ENCODE assay signal across 9 cellular contexts in genomic region chr12:6950401-6950801, GRCh38. TPM values are rescaled to one million over a fixed set of nuclear protein-coding genes. Genes with fewer than 3 reads are reported as not detected.
DNase-seq lines count a peak whose midpoint lies in the region; ATAC-seq and TF ChIP-seq lines count a peak whose summit lies in the region.
"Had no signal": no experiment of that assay in that cellular context is flagged by ENCODE, and none has a peak within 500 bp of the region (broad histone marks: within the 10 kb centered on the region; RNA-seq: fewer than 3 reads in every experiment).

No MANE protein-coding gene starts in this region.

- WGBS in tibial nerve, 2 donors = 55 to 92% methylated on average over 1 of the region's 1 CpG

- H3K9me3 ChIP-seq in OCI-LY1 (ENCODE audit: low read length) (no peaks in the 10 kb centered on the region), tibial nerve (no peaks in the 10 kb centered on the region)

- no peak for ATAC-seq in central memory CD8-positive, alpha-beta T cell (replicated peaks; ENCODE audit: extremely low read depth, poor library complexity, severe bottlenecking)

- TF ChIP-seq CTCF in GM12864 (IDR thresholded peaks at IDR 0.05; ENCODE audit: low read depth, low read length, missing control alignments) (peak; percentile 69), OCI-LY1 (IDR thresholded peaks at IDR 0.05; ENCODE audit: low read length) (peak; percentile 57), tibial nerve (IDR thresholded peaks at IDR 0.05) (no peak)

- H3K9me3 Mint-ChIP-seq in central memory CD8-positive, alpha-beta T cell = no peaks in the 10 kb centered on the region

- H3K4me1 ChIP-seq in OCI-LY1 (ENCODE audit: insufficient read depth, low read length, severe bottlenecking) (peaks cover 55% of the 10 kb centered on the region), tibial nerve (peaks cover 0 to 47% (median 21%) of the 10 kb centered on the region in 4 donors)

- H2AFZ ChIP-seq in OCI-LY1 (ENCODE audit: low read length) = no peak overlapping the region

- H4K20me1 ChIP-seq in OCI-LY1 (ENCODE audit: insufficient read depth, low read length) = no peaks in the 10 kb centered on the region

- in situ Hi-C loops in G401 (cut with HindIII; ENCODE audit: low sequenced_read_pairs) = no loop called here

- no peaks in the 10 kb centered on the region for H3K27me3 Mint-ChIP-seq in central memory CD8-positive, alpha-beta T cell

- H3K9me2 ChIP-seq in OCI-LY1 (ENCODE audit: low read depth, low read length) = no peaks in the 10 kb centered on the region

- H3K27ac Mint-ChIP-seq in central memory CD8-positive, alpha-beta T cell (ENCODE audit: low read depth) = peak overlapping the region; percentile 99

- no peaks in the 10 kb centered on the region for H3K79me2 ChIP-seq in OCI-LY1 (ENCODE audit: insufficient read depth, low read length)

- TF ChIP-seq POLR2A in tibial nerve (IDR thresholded peaks at IDR 0.05) = no peak

- H3K4me1 Mint-ChIP-seq in central memory CD8-positive, alpha-beta T cell = peaks cover 92% of the 10 kb centered on the region

- H3K27me3 ChIP-seq in OCI-LY1 (ENCODE audit: insufficient read depth, low read length) = no peaks in the 10 kb centered on the region
- H3K27me3 ChIP-seq in tibial nerve = no peaks in the 10 kb centered on the region

- peak overlapping the region; percentile 98 for H3K4me3 Mint-ChIP-seq in central memory CD8-positive, alpha-beta T cell

- TF ChIP-seq EP300 in tibial nerve (IDR thresholded peaks at IDR 0.05) = no peak

- H3K36me3 ChIP-seq in OCI-LY1 (ENCODE audit: insufficient read depth, low read length) (no peaks in the 10 kb centered on the region), tibial nerve (peaks cover 0 to 18% (median 0%) of the 10 kb centered on the region in 3 donors)

- no peaks in the 10 kb centered on the region for H3F3A ChIP-seq in OCI-LY1 (ENCODE audit: insufficient read depth, low read length)

- H3K4me3 ChIP-seq in GM12864 (ENCODE audit: low read depth, low read length) (peak overlapping the region; percentile 93), OCI-LY1 (ENCODE audit: low read depth, low read length, poor library complexity, severe bottlenecking) (no peak overlapping the region), skin epidermis (peak overlapping the region in 1 of 7 experiments; percentile 45), tibial nerve (no peak overlapping the region)

- peak overlapping the region; percentile 32 for H3K27ac ChIP-seq in OCI-LY1 (ENCODE audit: low read depth, low read length, poor library complexity, severe bottlenecking)
- H3K27ac ChIP-seq in skin epidermis = peak overlapping the region in 15 of 21 experiments; percentile 48 to 99 (median 90)
- peak overlapping the region in 1 of 4 donors; percentile 80 for H3K27ac ChIP-seq in tibial nerve

- peaks cover 44% of the 10 kb centered on the region for H3K36me3 Mint-ChIP-seq in central memory CD8-positive, alpha-beta T cell (ENCODE audit: insufficient read depth)

- DNase-seq in GM12864 (ENCODE audit: low read depth) (no peak), D341Med (ENCODE audit: low spot score) (no peak), G401 (ENCODE audit: low spot score) (no peak), tibial nerve (ENCODE audit: low spot score in 2 of 2) (no peak)
- DNase-seq in central memory CD8-positive, alpha-beta T cell (ENCODE audit: low spot score in 2 of 2) = no peak

- H3K9ac ChIP-seq in OCI-LY1 (ENCODE audit: low read length) = no peak overlapping the region; the same call in 1 of the 2 replicates

- peak overlapping the region; percentile 62; the same call in 1 of the 2 replicates for H3K4me2 ChIP-seq in OCI-LY1 (ENCODE audit: low read length)

RNA-seq across cellular contexts. Expression of gene PTPN6, which starts 0.8 kb away (rescaled TPM):
- total RNA-seq in G401 (2014; rRNA removed; shearing (Covaris generic)) = 12.1 and 16.6 TPM in 2 replicates
- 10 to 100 TPM; 11.9 to 31.5 (median 20.8) TPM for total RNA-seq in tibial nerve

RNA-seq across cellular contexts. Expression of gene C12orf57, which starts 6.6 kb away (rescaled TPM):
- 88.1 and 132 TPM in 2 replicates for total RNA-seq in G401 (2014; rRNA removed; shearing (Covaris generic))
- 100 to 1,000 TPM; 569 to 764 (median 665) TPM for total RNA-seq in tibial nerve

RNA-seq across cellular contexts. Expression of gene RNU7-1, which starts 6.8 kb away (rescaled TPM):
- not detected in 2 replicates for total RNA-seq in G401 (2014; rRNA removed; shearing (Covaris generic))
- not detected for total RNA-seq in tibial nerve
- total RNA-seq: renal cortical epithelial cell, urinary bladder had no signal

RNA-seq across cellular contexts. Expression of gene PHB2, which starts 20.1 kb away (rescaled TPM):
- total RNA-seq in G401 (2014; rRNA removed; shearing (Covaris generic)) = 667 and 679 TPM in 2 replicates
- 100 to 1,000 TPM; 138 to 178 (median 149) TPM for total RNA-seq in tibial nerve

RNA-seq across cellular contexts. Expression of gene EMG1, which starts 20.3 kb away (rescaled TPM):
- 76.4 and 83.4 TPM in 2 replicates for total RNA-seq in G401 (2014; rRNA removed; shearing (Covaris generic))
- total RNA-seq in tibial nerve = 10 to 100 TPM; 27.7 to 37.7 (median 35.9) TPM

Comparison
In these comparisons a context has a peak if more than half of its experiments do, and no peak if none do; other contexts are left out.
1. CTCF ChIP-seq: peak in GM12864 (single experiment) and OCI-LY1 (single experiment); none in tibial nerve (0 of 5).